In genomic region chr11:84261707-84262106, GRCh38 we compare ENCODE assay signal across 10 cellular contexts.
A peak's percentile ranks its signal among the peaks of the same experiment; 100 is the strongest.
DNase-seq lines count a peak whose midpoint lies in the region; ATAC-seq and TF ChIP-seq lines count a peak whose summit lies in the region.
"Had no signal": no experiment of that assay in that cellular context is flagged by ENCODE, and none has a peak within 500 bp of the region (broad histone marks: within the 10 kb centered on the region; RNA-seq: fewer than 3 reads in every experiment).

No MANE protein-coding gene starts in this region.

- no peaks in the 10 kb centered on the region for H3K4me1 Mint-ChIP-seq in endodermal cell
- H3K4me1 Mint-ChIP-seq: memory B cell had no signal

- no peaks in the 10 kb centered on the region for H3K9me3 Mint-ChIP-seq in endodermal cell

- no peak overlapping the region for H3K27ac Mint-ChIP-seq in endodermal cell
- H3K27ac Mint-ChIP-seq: memory B cell had no signal

- TF ChIP-seq CTCF in endodermal cell (conservative IDR thresholded peaks at IDR 0.05), result peak; percentile 83

- no peaks in the 10 kb centered on the region for H3K4me1 ChIP-seq in endodermal cell (ENCODE audit: control insufficient read depth, insufficient read depth, low read length)

- no peak overlapping the region for H3K4me3 Mint-ChIP-seq in endodermal cell
- H3K4me3 Mint-ChIP-seq: memory B cell had no signal

- H3K27ac ChIP-seq in endodermal cell (ENCODE audit: low read depth, low read length) (no peak overlapping the region), substantia nigra (ENCODE audit: low read depth, low read length, poor library complexity, severe bottlenecking) (peak overlapping the region; percentile 99)

- no peak overlapping the region for H3K9ac ChIP-seq in endodermal cell (ENCODE audit: extremely low read depth, low read length, poor library complexity, severe bottlenecking)

- no peaks in the 10 kb centered on the region for H3K27me3 Mint-ChIP-seq in endodermal cell (ENCODE audit: insufficient read depth)
- H3K27me3 Mint-ChIP-seq: memory B cell had no signal

- no peaks in the 10 kb centered on the region for H3K36me3 Mint-ChIP-seq in endodermal cell (ENCODE audit: low read depth)
- H3K36me3 Mint-ChIP-seq: memory B cell had no signal

- H3K9me3 ChIP-seq in endodermal cell (ENCODE audit: control insufficient read depth, low read length), result no peaks in the 10 kb centered on the region

- peak; percentile 55 for ATAC-seq in GM19452 (IDR thresholded peaks at IDR 0.05; ENCODE audit: unreplicated experiment)

- H3K36me3 ChIP-seq in endodermal cell (ENCODE audit: control insufficient read depth, insufficient read depth, low read length), result no peaks in the 10 kb centered on the region

- DNase-seq in NAMALWA (ENCODE audit: low spot score), result peak; percentile 14
- DNase-seq in endodermal cell, result peak; percentile 76
- DNase-seq in substantia nigra (lab: John Stamatoyannopoulos, UW), result peak in 10 of 49 donors; percentile 1 to 46 (median 8)
- DNase-seq in central memory CD4-positive, alpha-beta T cell, result no peak
- no peak for DNase-seq in activated CD4-positive, CD25-positive, alpha-beta regulatory T cell (lab: John Stamatoyannopoulos, UW)
- no peak for DNase-seq in NOMO-1 (lab: John Stamatoyannopoulos, UW; ENCODE audit: unreplicated experiment in 2 of 2)
- DNase-seq: activated gamma-delta T cell treated with Interleukin-2 at 50 U/mL for 16 hours, GDM1 had no signal

- H3K27me3 ChIP-seq in endodermal cell (ENCODE audit: control insufficient read depth, insufficient read depth, low read length, poor library complexity, severe bottlenecking), result peaks cover 5% of the 10 kb centered on the region

- H3K4me3 ChIP-seq in endodermal cell (ENCODE audit: low read length), result no peak overlapping the region

Comparison
In these comparisons a context has a peak if more than half of its experiments do, and no peak if none do; other contexts are left out.
1. DNase-seq: peak in NAMALWA (single experiment) and endodermal cell (single experiment); none in central memory CD4-positive, alpha-beta T cell (single experiment), activated CD4-positive, CD25-positive, alpha-beta regulatory T cell (0 of 4) and NOMO-1 (0 of 2).